In the genomic region with DNA sequence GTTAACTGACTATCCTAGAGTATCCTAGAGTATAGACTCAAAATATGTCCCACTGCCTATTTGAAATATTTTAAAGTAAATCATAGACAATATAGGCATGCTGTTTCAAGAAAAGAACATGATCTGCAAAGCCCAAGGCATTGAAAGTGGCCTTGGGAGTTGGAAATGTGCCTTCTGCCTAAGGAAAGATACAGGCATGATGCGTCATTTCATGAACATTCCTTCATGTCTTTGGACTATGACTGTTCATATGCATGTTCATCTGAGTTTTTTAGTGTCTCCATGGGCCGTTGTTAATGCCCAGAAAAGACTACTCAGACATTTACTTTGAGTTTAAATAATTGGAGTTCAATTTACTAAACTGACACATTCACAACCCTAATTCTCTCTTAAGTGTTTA, we compare ENCODE assay signal across 20 cellular contexts.
DNase-seq lines count a peak whose midpoint lies in the region; TF ChIP-seq lines count a peak whose summit lies in the region.
"Had no signal": no experiment of that assay in that cellular context is flagged by ENCODE, and none has a peak within 500 bp of the region (broad histone marks: within the 10 kb centered on the region; RNA-seq: fewer than 3 reads in every experiment).

No MANE protein-coding gene starts in this region.

- H4K20me1 ChIP-seq in BLaER1, result no peaks in the 10 kb centered on the region

- peak overlapping the region; percentile 82 for H3K4me2 ChIP-seq in BLaER1
- H3K4me2 ChIP-seq: A549 had no signal

- in situ Hi-C loops in brain microvascular endothelial cell (cut with HindIII; ENCODE audit: low pct_ligation_motif_present, low sequenced_read_pairs), result no loop called here

- no peaks in the 10 kb centered on the region for H3K4me1 Mint-ChIP-seq in HFFc6 (ENCODE audit: low read depth)
- peaks cover 19% of the 10 kb centered on the region for H3K4me1 Mint-ChIP-seq in T-helper 2 cell treated with Interferon-gamma antibody and Interleukin-4, amounts not matched to agents 5 μg/mL and 100 μg/mL, for 36 hours (ENCODE audit: low read depth)

- H3K27ac ChIP-seq in BLaER1 (no peak overlapping the region), brain microvascular endothelial cell (no peak overlapping the region)
- H3K27ac ChIP-seq: 22Rv1, A549 had no signal

- no peak overlapping the region for H3K4me3 Mint-ChIP-seq in HFFc6
- H3K4me3 Mint-ChIP-seq in T-helper 2 cell treated with Interferon-gamma antibody and Interleukin-4, amounts not matched to agents 5 μg/mL and 100 μg/mL, for 36 hours, result no peak overlapping the region
- H3K4me3 Mint-ChIP-seq: CD14-positive monocyte; CD4-positive, alpha-beta memory T cell; H9; IgD-negative memory B cell had no signal

- no peak overlapping the region for H3K9ac ChIP-seq in BLaER1

- no peak overlapping the region for H3K27ac Mint-ChIP-seq in HFFc6
- no peak overlapping the region for H3K27ac Mint-ChIP-seq in T-helper 2 cell treated with Interferon-gamma antibody and Interleukin-4, amounts not matched to agents 5 μg/mL and 100 μg/mL, for 36 hours
- H3K27ac Mint-ChIP-seq: CD14-positive monocyte; CD4-positive, alpha-beta memory T cell; H9 had no signal

- H3K27me3 ChIP-seq in BLaER1 (no peaks in the 10 kb centered on the region), brain microvascular endothelial cell (replicated peaks) (peaks cover 2% of the 10 kb centered on the region)

- peaks cover 7% of the 10 kb centered on the region; the same call in 1 of the 2 replicates for H3K9me3 ChIP-seq in BLaER1
- H3K9me3 ChIP-seq: A549 had no signal

- no peak overlapping the region for H3K4me3 ChIP-seq in BLaER1
- H3K4me3 ChIP-seq in epithelial cell of esophagus (ENCODE audit: low read length), result no peak overlapping the region
- no peak overlapping the region for H3K4me3 ChIP-seq in brain microvascular endothelial cell (ENCODE audit: low read depth, low read length)
- H3K4me3 ChIP-seq: A549, GM12878 had no signal

- no peak for TF ChIP-seq CTCF in HFFc6 (IDR thresholded peaks at IDR 0.05)
- no peak for TF ChIP-seq CTCF in epithelial cell of esophagus (IDR thresholded peaks at IDR 0.05; ENCODE audit: insufficient read depth, low read depth, low read length, missing control alignments)
- TF ChIP-seq CTCF in brain microvascular endothelial cell (IDR thresholded peaks at IDR 0.05; ENCODE audit: low read depth, low read length, missing control alignments), result no peak
- TF ChIP-seq CTCF in GM10266 (IDR thresholded peaks at IDR 0.05; ENCODE audit: control insufficient read depth, insufficient read depth, low read depth, missing control alignments), result no peak

- no peaks in the 10 kb centered on the region for H3K36me3 Mint-ChIP-seq in HFFc6 (ENCODE audit: low read depth)
- H3K36me3 Mint-ChIP-seq in T-helper 2 cell treated with Interferon-gamma antibody and Interleukin-4, amounts not matched to agents 5 μg/mL and 100 μg/mL, for 36 hours (ENCODE audit: low read depth), result peaks cover 5% of the 10 kb centered on the region
- H3K36me3 Mint-ChIP-seq: CD4-positive, alpha-beta memory T cell; IgD-negative memory B cell had no signal

- H3K9me3 Mint-ChIP-seq in HFFc6, result no peaks in the 10 kb centered on the region
- H3K9me3 Mint-ChIP-seq in T-helper 2 cell treated with Interferon-gamma antibody and Interleukin-4, amounts not matched to agents 5 μg/mL and 100 μg/mL, for 36 hours, result peaks cover 6% of the 10 kb centered on the region
- H3K9me3 Mint-ChIP-seq: H9 had no signal

- peak; percentile 6 for DNase-seq in ELR (ENCODE audit: low read depth)
- DNase-seq in HFFc6, result peak; percentile 37
- DNase-seq in epithelial cell of esophagus (ENCODE audit: low read depth), result peak; percentile 35
- no peak for DNase-seq in brain microvascular endothelial cell
- no peak for DNase-seq in NAMALWA (ENCODE audit: low spot score)
- no peak for DNase-seq in GM10266 (ENCODE audit: extremely low spot score)
- no peak for DNase-seq in T-helper 2 cell treated with Interferon-gamma antibody and Interleukin-4, amounts not matched to agents 5 μg/mL and 100 μg/mL, for 36 hours (ENCODE audit: low spot score)
- DNase-seq: AML-193; CD4-positive, alpha-beta memory T cell; DMS153; DMS79; GF-D8; H9; KBM-7 had no signal

- H3K36me3 ChIP-seq in BLaER1 (no peaks in the 10 kb centered on the region), brain microvascular endothelial cell (replicated peaks) (no peaks in the 10 kb centered on the region)

- H3K27me3 Mint-ChIP-seq in HFFc6 (ENCODE audit: insufficient read depth), result peaks cover 33% of the 10 kb centered on the region
- H3K27me3 Mint-ChIP-seq in T-helper 2 cell treated with Interferon-gamma antibody and Interleukin-4, amounts not matched to agents 5 μg/mL and 100 μg/mL, for 36 hours (ENCODE audit: low read depth), result no peaks in the 10 kb centered on the region
- H3K27me3 Mint-ChIP-seq: CD4-positive, alpha-beta memory T cell had no signal

- H3K4me1 ChIP-seq in BLaER1, result peaks cover 100% of the 10 kb centered on the region
- H3K4me1 ChIP-seq: A549 had no signal

Comparison
In these comparisons a context has a peak if more than half of its experiments do, and no peak if none do; other contexts are left out.
1. DNase-seq: peak in ELR (single experiment), HFFc6 (single experiment) and epithelial cell of esophagus (single experiment); none in brain microvascular endothelial cell (single experiment), NAMALWA (single experiment), GM10266 (single experiment) and T-helper 2 cell treated with Interferon-gamma antibody and Interleukin-4, amounts not matched to agents 5 μg/mL and 100 μg/mL, for 36 hours (single experiment).